In genomic region chr1:98331232-98331631, GRCh38 we compare ENCODE assay signal across 1 cellular context.
TF ChIP-seq lines count a peak whose summit lies in the region.

No MANE protein-coding gene starts in this region.

TF ChIP-seq in IMR-90, 13 proteins besides CTCF, POLR2A, EP300 and RAD21 (continued from another document):
- TF ChIP-seq, protein P1, sequence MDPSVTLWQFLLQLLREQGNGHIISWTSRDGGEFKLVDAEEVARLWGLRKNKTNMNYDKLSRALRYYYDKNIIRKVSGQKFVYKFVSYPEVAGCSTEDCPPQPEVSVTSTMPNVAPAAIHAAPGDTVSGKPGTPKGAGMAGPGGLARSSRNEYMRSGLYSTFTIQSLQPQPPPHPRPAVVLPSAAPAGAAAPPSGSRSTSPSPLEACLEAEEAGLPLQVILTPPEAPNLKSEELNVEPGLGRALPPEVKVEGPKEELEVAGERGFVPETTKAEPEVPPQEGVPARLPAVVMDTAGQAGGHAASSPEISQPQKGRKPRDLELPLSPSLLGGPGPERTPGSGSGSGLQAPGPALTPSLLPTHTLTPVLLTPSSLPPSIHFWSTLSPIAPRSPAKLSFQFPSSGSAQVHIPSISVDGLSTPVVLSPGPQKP (IDR thresholded peaks at IDR 0.05; ENCODE audit: borderline replicate concordance, low read depth, low read length): no peak
- TF ChIP-seq MAZ (IDR thresholded peaks at IDR 0.05; ENCODE audit: borderline replicate concordance, low read depth, low read length): no peak
TF ChIP-seq in IMR-90: peak in this region for 0.
